ENCODE assay signal across 1 cellular context in genomic region chr19:17336872-17337674, GRCh38.
A peak's percentile ranks its signal among the peaks of the same experiment; 100 is the strongest.
TF ChIP-seq lines count a peak whose summit lies in the region.

Gene GTPBP3 (plus strand): TSS chr19:17337553. CDS start chr19:17337612, 59 bp downstream.

TF ChIP-seq in GM12878, 131 proteins besides CTCF, POLR2A, EP300 and RAD21 (continued from another document):
- TF ChIP-seq USF2 (IDR thresholded peaks at IDR 0.05; ENCODE audit: borderline replicate concordance, low read depth, low read length) (no peak), BHLHE40 (IDR thresholded peaks at IDR 0.05; ENCODE audit: borderline replicate concordance in 1 of 2, low read depth in 2 of 2, low read length in 1 of 2) (0 out of 4 replicates have a peak, but pooled peaks have one; percentile 7 to 60), ATF7 (IDR thresholded peaks at IDR 0.05; ENCODE audit: low read depth) (peak; percentile 57), SREBF1 (IDR thresholded peaks at IDR 0.05; ENCODE audit: low read length) (no peak), BCL3 (IDR thresholded peaks at IDR 0.05; ENCODE audit: borderline replicate concordance, insufficient read depth, low read depth, low read length, poor library complexity, severe bottlenecking) (no peak), TBL1XR1 (IDR thresholded peaks at IDR 0.05; ENCODE audit: low read depth, low read length) (no peak), RFX5 (IDR thresholded peaks at IDR 0.05; ENCODE audit: low read depth, low read length) (peak; percentile 78; the same call in 1 of the 2 replicates), REST (IDR thresholded peaks at IDR 0.05; ENCODE audit: low read depth, low read length) (no peak), ASH2L (IDR thresholded peaks at IDR 0.05; ENCODE audit: borderline replicate concordance, low read depth) (no peak), SPI1 (IDR thresholded peaks at IDR 0.05; ENCODE audit: borderline replicate concordance, insufficient read depth, low read depth, low read length) (no peak), WRNIP1 (IDR thresholded peaks at IDR 0.05; ENCODE audit: borderline replicate concordance, low read depth, low read length) (peak; percentile 72; the same call in 1 of the 2 replicates), RELA (IDR thresholded peaks at IDR 0.05; ENCODE audit: borderline replicate concordance, partially characterized antibody) (no peak), RAD51 (IDR thresholded peaks at IDR 0.05) (no peak), SRF (IDR thresholded peaks at IDR 0.05; ENCODE audit: low read depth in 2 of 2, low read length in 2 of 2) (no peak), CBX3 (IDR thresholded peaks at IDR 0.05; ENCODE audit: borderline replicate concordance, low read depth) (no peak), ZBED1 (IDR thresholded peaks at IDR 0.05; ENCODE audit: borderline replicate concordance) (0 out of 2 replicates have a peak, but pooled peaks have one; percentile 27), CHD2 (IDR thresholded peaks at IDR 0.05; ENCODE audit: borderline replicate concordance, low read depth, low read length) (peak; percentile 90), ZBTB4 (CRISPR knock-in tag; IDR thresholded peaks at IDR 0.05) (no peak), CHD4 (IDR thresholded peaks at IDR 0.05) (no peak), ZZZ3 (IDR thresholded peaks at IDR 0.05; ENCODE audit: control insufficient read depth, insufficient read length, low read depth) (no peak), NR2C2 (IDR thresholded peaks at IDR 0.05; ENCODE audit: borderline replicate concordance, control insufficient read depth, insufficient read length, low read depth) (no peak), MTA3 (IDR thresholded peaks at IDR 0.05; ENCODE audit: borderline replicate concordance, low read length) (no peak), YY1 (IDR thresholded peaks at IDR 0.05; ENCODE audit: low read depth, low read length) (peak; percentile 93), CREM (IDR thresholded peaks at IDR 0.05; ENCODE audit: low read depth) (peak; percentile 83), MTA2 (IDR thresholded peaks at IDR 0.05; ENCODE audit: low read depth) (peak; percentile 23), PAX5 (IDR thresholded peaks at IDR 0.05; ENCODE audit: borderline replicate concordance, low read depth, low read length) (peak; percentile 20; the same call in 1 of the 2 replicates), SP1 (IDR thresholded peaks at IDR 0.05; ENCODE audit: low read depth, low read length) (peak; percentile 96), KLF5 (IDR thresholded peaks at IDR 0.05; ENCODE audit: partially characterized antibody) (no peak), HSF1 (IDR thresholded peaks at IDR 0.05; ENCODE audit: low read depth, low read length) (no peak), NBN (IDR thresholded peaks at IDR 0.05) (peak; percentile 90), POU2F2 (IDR thresholded peaks at IDR 0.05; ENCODE audit: borderline replicate concordance, low read depth, low read length) (peak; percentile 30; the same call in 1 of the 3 replicates), MEF2A (IDR thresholded peaks at IDR 0.05; ENCODE audit: insufficient read depth, low read depth, low read length) (no peak), ZNF592 (IDR thresholded peaks at IDR 0.05) (no peak), ZNF217 (IDR thresholded peaks at IDR 0.05) (peak; percentile 12; the same call in 1 of the 2 replicates), HCFC1 (IDR thresholded peaks at IDR 0.05; ENCODE audit: low read length) (peak; percentile 87), BCLAF1 (IDR thresholded peaks at IDR 0.05) (no peak), GATAD2B (conservative IDR thresholded peaks at IDR 0.05; ENCODE audit: low read depth) (peak; percentile 41), FOXK2 (IDR thresholded peaks at IDR 0.05) (peak; percentile 29; the same call in 1 of the 2 replicates), SREBF2 (IDR thresholded peaks at IDR 0.05; ENCODE audit: low read length) (no peak), PBX3 (IDR thresholded peaks at IDR 0.05; ENCODE audit: insufficient replicate concordance, low read depth, low read length) (peak; percentile 16)
TF ChIP-seq in GM12878: peak in this region for 59.
